Comparison of ENCODE assay signal across 36 cellular contexts in genomic region chr16:58367252-58367651, GRCh38.
"Had no signal": no experiment of that assay in that cellular context is flagged by ENCODE, and none has a peak within 500 bp of the region (broad histone marks: within the 10 kb centered on the region; RNA-seq: fewer than 3 reads in every experiment).

No MANE protein-coding gene starts in this region.

- H3K4me3 ChIP-seq: adrenal gland, ascending aorta, body of pancreas, breast epithelium, cardiac muscle cell had no signal

- H3K9me3 Mint-ChIP-seq: activated naive CD4-positive, alpha-beta T cell treated with anti-CD3 and anti-CD28 coated beads, Interleukin-2, amount 10 ng/mL, durations not matched to agents 7 days and 5 days; activated naive CD4-positive, alpha-beta T cell treated with anti-CD3 and anti-CD28 coated beads, Interleukin-2, amount 50 U/mL, for 24 hours; activated naive CD4-positive, alpha-beta T cell treated with anti-CD3 and anti-CD28 coated beads, Interleukin-2, amount 50 U/mL, for 72 hours; activated naive CD8-positive, alpha-beta T cell treated with anti-CD3 and anti-CD28 coated beads for 36 hours; activated naive CD8-positive, alpha-beta T cell treated with anti-CD3 and anti-CD28 coated beads, Interleukin-2, amount 10 ng/mL, durations not matched to agents 7 days and 5 days; activated T-cell treated with anti-CD3 and anti-CD28 coated beads, Interleukin-2, amount 50 U/mL, for 24 hours; activated T-cell treated with anti-CD3 and anti-CD28 coated beads, Interleukin-2, amount 50 U/mL, for 4 hours; activated T-cell treated with anti-CD3 and anti-CD28 coated beads, Interleukin-2, amount 50 U/mL, for 72 hours; activated T-helper 1 cell treated with anti-CD3 and anti-CD28 coated beads, Interleukin-12 subunit alpha, Interleukin-12 subunit beta, Interleukin-2, Interleukin-4 antibody, amounts not matched to agents 30 ng/mL and 10 ng/mL and 1 ng/mL, durations not matched to agents 14 hours and 24 hours and 36 hours; activated T-helper 2 cell treated with anti-CD3 and anti-CD28 coated beads, Interferon-gamma antibody, Interleukin-2, Interleukin-4, amounts not matched to agents 10 μg/mL and 5 μg/mL and 100 μg/mL, durations not matched to agents 14 hours and 24 hours and 36 hours; central memory CD8-positive, alpha-beta T cell had no signal

- H3K9me3 ChIP-seq: adrenal gland, ascending aorta, body of pancreas had no signal

- H3K36me3 Mint-ChIP-seq: activated naive CD4-positive, alpha-beta T cell treated with anti-CD3 and anti-CD28 coated beads, Interleukin-2, amount 10 ng/mL, durations not matched to agents 7 days and 5 days; activated naive CD4-positive, alpha-beta T cell treated with anti-CD3 and anti-CD28 coated beads, Interleukin-2, amount 50 U/mL, for 24 hours; activated naive CD4-positive, alpha-beta T cell treated with anti-CD3 and anti-CD28 coated beads, Interleukin-2, amount 50 U/mL, for 72 hours; activated naive CD8-positive, alpha-beta T cell; activated naive CD8-positive, alpha-beta T cell treated with anti-CD3 and anti-CD28 coated beads for 36 hours; activated naive CD8-positive, alpha-beta T cell treated with anti-CD3 and anti-CD28 coated beads, Interleukin-2, amount 10 ng/mL, durations not matched to agents 7 days and 5 days; brain had no signal

- H3K36me3 ChIP-seq: adrenal gland, ascending aorta, brain microvascular endothelial cell, breast epithelium, cardiac muscle cell had no signal

- ATAC-seq: activated naive CD8-positive, alpha-beta T cell treated with anti-CD3 and anti-CD28 coated beads, Interleukin-2, amount 50 U/mL, for 24 hours; body of pancreas had no signal

- H3K27ac ChIP-seq: adrenal gland, ascending aorta, body of pancreas, brain microvascular endothelial cell, breast epithelium, cardiac muscle cell had no signal

- H3K27ac Mint-ChIP-seq: activated naive CD4-positive, alpha-beta T cell treated with anti-CD3 and anti-CD28 coated beads for 36 hours; activated naive CD4-positive, alpha-beta T cell treated with anti-CD3 and anti-CD28 coated beads, Interleukin-2, amount 10 ng/mL, durations not matched to agents 7 days and 5 days; activated naive CD4-positive, alpha-beta T cell treated with anti-CD3 and anti-CD28 coated beads, Interleukin-2, amount 50 U/mL, for 24 hours; activated naive CD4-positive, alpha-beta T cell treated with anti-CD3 and anti-CD28 coated beads, Interleukin-2, amount 50 U/mL, for 72 hours; activated naive CD8-positive, alpha-beta T cell; activated naive CD8-positive, alpha-beta T cell treated with anti-CD3 and anti-CD28 coated beads for 36 hours; activated naive CD8-positive, alpha-beta T cell treated with anti-CD3 and anti-CD28 coated beads, Interleukin-2, amount 10 ng/mL, durations not matched to agents 7 days and 5 days; activated naive CD8-positive, alpha-beta T cell treated with anti-CD3 and anti-CD28 coated beads, Interleukin-2, amount 50 U/mL, for 24 hours; activated T-cell treated with anti-CD3 and anti-CD28 coated beads, Interleukin-2, amount 50 U/mL, for 24 hours; activated T-cell treated with anti-CD3 and anti-CD28 coated beads, Interleukin-2, amount 50 U/mL, for 72 hours; activated T-helper 1 cell treated with anti-CD3 and anti-CD28 coated beads, Interleukin-12 subunit alpha, Interleukin-12 subunit beta, Interleukin-2, Interleukin-4 antibody, amounts not matched to agents 30 ng/mL and 10 ng/mL and 1 ng/mL, durations not matched to agents 14 hours and 24 hours and 36 hours; activated T-helper 17 cell treated with anti-CD3 and anti-CD28 coated beads, Interleukin-2, amount 50 U/mL, for 72 hours; activated T-helper 2 cell treated with anti-CD3 and anti-CD28 coated beads, Interferon-gamma antibody, Interleukin-2, Interleukin-4, amounts not matched to agents 10 μg/mL and 5 μg/mL and 100 μg/mL, durations not matched to agents 14 hours and 24 hours and 36 hours had no signal

- H3K27me3 ChIP-seq: adrenal gland, ascending aorta, body of pancreas, brain microvascular endothelial cell, breast epithelium, cardiac muscle cell had no signal

- H3K4me3 Mint-ChIP-seq: activated naive CD4-positive, alpha-beta T cell treated with anti-CD3 and anti-CD28 coated beads for 36 hours; activated naive CD4-positive, alpha-beta T cell treated with anti-CD3 and anti-CD28 coated beads, Interleukin-2, amount 10 ng/mL, durations not matched to agents 7 days and 5 days; activated naive CD4-positive, alpha-beta T cell treated with anti-CD3 and anti-CD28 coated beads, Interleukin-2, amount 50 U/mL, for 24 hours; activated naive CD8-positive, alpha-beta T cell; activated naive CD8-positive, alpha-beta T cell treated with anti-CD3 and anti-CD28 coated beads for 36 hours; activated naive CD8-positive, alpha-beta T cell treated with anti-CD3 and anti-CD28 coated beads, Interleukin-2, amount 10 ng/mL, durations not matched to agents 7 days and 5 days; activated naive CD8-positive, alpha-beta T cell treated with anti-CD3 and anti-CD28 coated beads, Interleukin-2, amount 50 U/mL, for 24 hours; activated T-cell treated with anti-CD3 and anti-CD28 coated beads, Interleukin-2, amount 50 U/mL, for 24 hours; activated T-cell treated with anti-CD3 and anti-CD28 coated beads, Interleukin-2, amount 50 U/mL, for 4 hours; activated T-cell treated with anti-CD3 and anti-CD28 coated beads, Interleukin-2, amount 50 U/mL, for 72 hours; activated T-helper 1 cell treated with anti-CD3 and anti-CD28 coated beads, Interleukin-12 subunit alpha, Interleukin-12 subunit beta, Interleukin-2, Interleukin-4 antibody, amounts not matched to agents 30 ng/mL and 10 ng/mL and 1 ng/mL, durations not matched to agents 14 hours and 24 hours and 36 hours; activated T-helper 17 cell treated with anti-CD3 and anti-CD28 coated beads, Interleukin-2, amount 50 U/mL, for 72 hours; brain; central memory CD8-positive, alpha-beta T cell had no signal

- H3K4me1 Mint-ChIP-seq: activated naive CD4-positive, alpha-beta T cell treated with anti-CD3 and anti-CD28 coated beads, Interleukin-2, amount 10 ng/mL, durations not matched to agents 7 days and 5 days; activated naive CD4-positive, alpha-beta T cell treated with anti-CD3 and anti-CD28 coated beads, Interleukin-2, amount 50 U/mL, for 24 hours; activated naive CD8-positive, alpha-beta T cell treated with anti-CD3 and anti-CD28 coated beads for 36 hours; activated naive CD8-positive, alpha-beta T cell treated with anti-CD3 and anti-CD28 coated beads, Interleukin-2, amount 10 ng/mL, durations not matched to agents 7 days and 5 days; activated naive CD8-positive, alpha-beta T cell treated with anti-CD3 and anti-CD28 coated beads, Interleukin-2, amount 50 U/mL, for 24 hours; activated T-helper 17 cell treated with anti-CD3 and anti-CD28 coated beads, Interleukin-2, amount 50 U/mL, for 72 hours; brain; central memory CD8-positive, alpha-beta T cell had no signal

- DNase-seq: activated effector memory CD4-positive, alpha-beta T cell treated with anti-CD3 and anti-CD28 coated beads, Interleukin-2, amount 50 U/mL, for 16 hours; activated effector memory CD4-positive, alpha-beta T cell treated with Interleukin-2 at 50 U/mL for 16 hours; activated gamma-delta T cell; activated gamma-delta T cell treated with Interleukin-2 at 50 U/mL for 16 hours; activated naive CD4-positive, alpha-beta T cell; activated naive CD4-positive, alpha-beta T cell treated with anti-CD3 and anti-CD28 coated beads for 36 hours; activated naive CD4-positive, alpha-beta T cell treated with anti-CD3 and anti-CD28 coated beads, Interleukin-2, amount 10 ng/mL, durations not matched to agents 7 days and 5 days; activated naive CD4-positive, alpha-beta T cell treated with anti-CD3 and anti-CD28 coated beads, Interleukin-2, amount 50 U/mL, for 16 hours; activated naive CD4-positive, alpha-beta T cell treated with Interleukin-2 at 50 U/mL for 16 hours; activated naive CD8-positive, alpha-beta T cell treated with anti-CD3 and anti-CD28 coated beads for 36 hours; activated naive CD8-positive, alpha-beta T cell treated with anti-CD3 and anti-CD28 coated beads, Interleukin-2, amount 10 ng/mL, durations not matched to agents 7 days and 5 days; activated naive CD8-positive, alpha-beta T cell treated with anti-CD3 and anti-CD28 coated beads, Interleukin-2, amount 50 U/mL, for 24 hours; activated T-cell treated with anti-CD3 and anti-CD28 coated beads, Interleukin-2, amount 50 U/mL, for 24 hours; activated T-cell treated with anti-CD3 and anti-CD28 coated beads, Interleukin-2, amount 50 U/mL, for 4 hours; activated T-cell treated with anti-CD3 and anti-CD28 coated beads, Interleukin-2, amount 50 U/mL, for 48 hours; activated T-cell treated with anti-CD3 and anti-CD28 coated beads, Interleukin-2, amount 50 U/mL, for 72 hours; adrenal gland; amniotic stem cell; amygdala; anterior cingulate cortex; aorta; body of pancreas; brain microvascular endothelial cell; central memory CD4-positive, alpha-beta T cell; cerebellar nuclear complex had no signal

- H3K4me1 ChIP-seq: adrenal gland, ascending aorta, body of pancreas, breast epithelium had no signal
